In the genomic region with DNA sequence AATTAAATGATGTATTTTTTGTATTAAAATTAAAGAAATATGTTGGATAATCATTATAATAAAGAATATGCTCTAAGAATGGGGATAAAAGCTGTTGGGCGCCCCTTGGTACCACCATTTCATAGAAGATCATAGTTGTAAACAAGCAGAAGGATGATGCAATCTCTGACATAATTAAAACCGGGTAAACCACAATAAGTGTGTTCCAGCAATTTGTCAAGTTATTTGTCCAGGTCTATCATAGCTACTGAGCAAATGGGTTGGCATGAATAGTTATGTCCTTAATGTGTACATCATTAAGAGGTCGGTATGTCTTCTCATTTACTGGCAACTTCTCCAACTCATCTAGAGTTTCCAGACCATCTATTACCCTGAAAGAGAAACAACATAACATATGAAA, we compare ENCODE assay signal across 17 cellular contexts.
"Had no signal": no experiment of that assay in that cellular context is flagged by ENCODE, and none has a peak within 500 bp of the region (broad histone marks: within the 10 kb centered on the region; RNA-seq: fewer than 3 reads in every experiment).

No MANE protein-coding gene starts in this region.

- H3K36me3 ChIP-seq: colonic mucosa had no signal

- DNase-seq: activated CD4-positive, alpha-beta T cell treated with anti-CD3 and anti-CD28 coated beads, Interleukin-2, amount 50 U/mL, for 4 hours; activated CD4-positive, CD25-positive, alpha-beta regulatory T cell; activated effector memory CD4-positive, alpha-beta T cell treated with Interleukin-2 at 50 U/mL for 16 hours; activated naive CD8-positive, alpha-beta T cell treated with anti-CD3 and anti-CD28 coated beads, Interleukin-2, amount 10 ng/mL, durations not matched to agents 7 days and 5 days; caudate nucleus; colonic mucosa; gastrocnemius medialis; heart right ventricle; natural killer cell; nucleus accumbens; substantia nigra; T-helper 2 cell; trophoblast cell had no signal

- H3K27me3 ChIP-seq: colonic mucosa, gastrocnemius medialis, heart right ventricle, right atrium auricular region had no signal

- H3K9me3 ChIP-seq: colonic mucosa, gastrocnemius medialis, heart right ventricle, right atrium auricular region had no signal

- H3K4me1 ChIP-seq: colonic mucosa had no signal

- H3K27me3 Mint-ChIP-seq: activated naive CD8-positive, alpha-beta T cell treated with anti-CD3 and anti-CD28 coated beads, Interleukin-2, amount 10 ng/mL, durations not matched to agents 7 days and 5 days had no signal

- H3K27ac Mint-ChIP-seq: activated naive CD8-positive, alpha-beta T cell treated with anti-CD3 and anti-CD28 coated beads, Interleukin-2, amount 10 ng/mL, durations not matched to agents 7 days and 5 days; natural killer cell had no signal

- H3K36me3 Mint-ChIP-seq: natural killer cell had no signal

- FAIRE-seq: islet of Langerhans had no signal

- H3K27ac ChIP-seq: colonic mucosa, gastrocnemius medialis, heart right ventricle, right atrium auricular region had no signal

- H3K9me3 Mint-ChIP-seq: activated naive CD8-positive, alpha-beta T cell treated with anti-CD3 and anti-CD28 coated beads, Interleukin-2, amount 10 ng/mL, durations not matched to agents 7 days and 5 days; natural killer cell; stimulated activated effector memory CD8-positive, alpha-beta T cell treated with anti-CD3 and anti-CD28 coated beads, Interleukin-12 subunit alpha, Interleukin-12 subunit beta, amount 100 ng/mL, for 72 hours had no signal

- ATAC-seq: gastrocnemius medialis; heart right ventricle; natural killer cell; stimulated activated effector memory CD8-positive, alpha-beta T cell treated with anti-CD3 and anti-CD28 coated beads, Interleukin-12 subunit alpha, Interleukin-12 subunit beta, amount 100 ng/mL, for 72 hours had no signal

- H3K4me3 Mint-ChIP-seq: activated naive CD8-positive, alpha-beta T cell treated with anti-CD3 and anti-CD28 coated beads, Interleukin-2, amount 10 ng/mL, durations not matched to agents 7 days and 5 days; natural killer cell; stimulated activated effector memory CD8-positive, alpha-beta T cell treated with anti-CD3 and anti-CD28 coated beads, Interleukin-12 subunit alpha, Interleukin-12 subunit beta, amount 100 ng/mL, for 72 hours had no signal

- H3K4me2 ChIP-seq: smooth muscle cell had no signal

- H3K4me3 ChIP-seq: colonic mucosa, gastrocnemius medialis, heart right ventricle, right atrium auricular region, smooth muscle cell had no signal
